In the genomic region with DNA sequence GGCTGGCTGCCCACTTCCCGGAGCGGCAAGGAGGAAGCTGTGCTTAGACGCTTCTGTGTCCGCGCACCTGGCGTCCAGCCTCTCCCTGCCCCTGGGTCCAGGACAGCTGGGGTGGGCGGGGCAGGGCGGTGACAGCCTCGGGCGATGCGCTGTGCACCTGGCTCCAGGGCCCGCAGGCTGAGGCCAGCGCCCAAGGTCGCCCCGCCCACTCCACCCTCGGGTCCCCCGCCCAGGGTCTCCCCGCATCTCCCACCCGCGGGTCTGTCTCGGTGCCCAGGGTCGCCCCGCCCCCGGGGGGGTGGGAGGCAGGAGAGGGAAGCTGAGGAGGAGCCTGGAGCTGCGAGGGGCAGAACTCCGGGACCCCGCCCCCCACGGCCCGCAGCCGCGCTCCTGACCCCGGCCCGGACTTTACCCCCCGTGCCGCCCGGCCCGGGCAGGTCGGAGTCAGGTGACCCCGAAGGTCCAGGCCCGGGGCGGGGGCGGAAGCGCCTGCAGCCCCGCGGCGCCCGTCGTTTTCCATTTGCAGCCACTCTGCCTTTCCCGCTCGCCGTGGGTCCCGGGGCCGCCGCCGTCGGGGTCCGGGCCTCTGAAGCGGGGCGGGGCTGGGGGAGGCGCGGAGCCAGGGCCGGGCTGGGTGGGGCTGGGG, we compare ENCODE assay signal across 8 cellular contexts. TPM values are rescaled to one million over a fixed set of nuclear protein-coding genes. Genes with fewer than 3 reads are reported as not detected.
DNase-seq lines count a peak whose midpoint lies in the region; ATAC-seq, FAIRE-seq and TF ChIP-seq lines count a peak whose summit lies in the region.

A gene with protein sequence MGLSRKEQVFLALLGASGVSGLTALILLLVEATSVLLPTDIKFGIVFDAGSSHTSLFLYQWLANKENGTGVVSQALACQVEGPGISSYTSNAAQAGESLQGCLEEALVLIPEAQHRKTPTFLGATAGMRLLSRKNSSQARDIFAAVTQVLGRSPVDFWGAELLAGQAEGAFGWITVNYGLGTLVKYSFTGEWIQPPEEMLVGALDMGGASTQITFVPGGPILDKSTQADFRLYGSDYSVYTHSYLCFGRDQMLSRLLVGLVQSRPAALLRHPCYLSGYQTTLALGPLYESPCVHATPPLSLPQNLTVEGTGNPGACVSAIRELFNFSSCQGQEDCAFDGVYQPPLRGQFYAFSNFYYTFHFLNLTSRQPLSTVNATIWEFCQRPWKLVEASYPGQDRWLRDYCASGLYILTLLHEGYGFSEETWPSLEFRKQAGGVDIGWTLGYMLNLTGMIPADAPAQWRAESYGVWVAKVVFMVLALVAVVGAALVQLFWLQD (minus strand): TSS at position 69 of the 646 bp plus-strand sequence. CDS start 3,072 bp downstream, outside the sequence.

- no peak for DNase-seq in activated CD4-positive, alpha-beta memory T cell treated with anti-CD3 and anti-CD28 coated beads for 36 hours
- DNase-seq in activated CD4-positive, alpha-beta memory T cell treated with anti-CD3 and anti-CD28 coated beads, Interleukin-2, amount 10 ng/mL, durations not matched to agents 7 days and 5 days: no peak
- DNase-seq in OCI-LY7 (ENCODE audit: low spot score) (no peak), endothelial cell of umbilical vein (ENCODE audit: low read depth, low spot score) (no peak), frontal cortex (ENCODE audit: low spot score in 2 of 2) (no peak)
- DNase-seq in natural killer cell treated with Interleukin-12 subunit alpha and Interleukin-12 subunit beta and Interleukin-15 and Interleukin-18, amount 100 ng/mL, for 72 hours (ENCODE audit: low spot score): no peak

- H3K27ac Mint-ChIP-seq in activated CD4-positive, alpha-beta memory T cell treated with anti-CD3 and anti-CD28 coated beads for 36 hours: no peak within 1 kb of the TSS
- H3K27ac Mint-ChIP-seq in activated CD4-positive, alpha-beta memory T cell treated with anti-CD3 and anti-CD28 coated beads, Interleukin-2, amount 10 ng/mL, durations not matched to agents 7 days and 5 days: no peak within 1 kb of the TSS
- no peak within 1 kb of the TSS for H3K27ac Mint-ChIP-seq in natural killer cell treated with Interleukin-12 subunit alpha and Interleukin-12 subunit beta and Interleukin-15 and Interleukin-18, amount 100 ng/mL, for 72 hours

- intact Hi-C loops in activated CD4-positive, alpha-beta memory T cell treated with anti-CD3 and anti-CD28 coated beads for 36 hours (cut with micrococcal nuclease): no loop called here
- intact Hi-C loops in OCI-LY7 (cut with micrococcal nuclease; ENCODE audit: unreplicated experiment) (no loop called here), endothelial cell of umbilical vein (cut with micrococcal nuclease) (no loop called here)

- ATAC-seq in natural killer cell treated with Interleukin-12 subunit alpha and Interleukin-12 subunit beta and Interleukin-15 and Interleukin-18, amount 100 ng/mL, for 72 hours: peak in 1 of 2 donors; percentile 55
- no peak for ATAC-seq in GM18909 (IDR thresholded peaks at IDR 0.05; ENCODE audit: poor library complexity, unreplicated experiment)
- ATAC-seq in gastroesophageal sphincter: no peak

- H3K9me3 Mint-ChIP-seq in activated CD4-positive, alpha-beta memory T cell treated with anti-CD3 and anti-CD28 coated beads for 36 hours: no peaks in the 10 kb centered on the region
- no peaks in the 10 kb centered on the region for H3K9me3 Mint-ChIP-seq in activated CD4-positive, alpha-beta memory T cell treated with anti-CD3 and anti-CD28 coated beads, Interleukin-2, amount 10 ng/mL, durations not matched to agents 7 days and 5 days
- H3K9me3 Mint-ChIP-seq in natural killer cell treated with Interleukin-12 subunit alpha and Interleukin-12 subunit beta and Interleukin-15 and Interleukin-18, amount 100 ng/mL, for 72 hours: no peaks in the 10 kb centered on the region

- H3K4me1 ChIP-seq in OCI-LY7 (ENCODE audit: insufficient read depth, low read length, poor library complexity, severe bottlenecking): no peaks in the 10 kb centered on the region
- no peaks in the 10 kb centered on the region for H3K4me1 ChIP-seq in endothelial cell of umbilical vein (ENCODE audit: control insufficient read depth, extremely low read depth, insufficient read depth, low read length)
- peaks cover 0 to 23% (median 7%) of the 10 kb centered on the region in 3 donors for H3K4me1 ChIP-seq in gastroesophageal sphincter

- H3K4me3 ChIP-seq in OCI-LY7 (ENCODE audit: low read depth, low read length, poor library complexity, severe bottlenecking) (no peak within 1 kb of the TSS), endothelial cell of umbilical vein (replicated peaks in 1 of 3; ENCODE audit: insufficient read depth in 1 of 3, low read depth in 1 of 3, low read length in 3 of 3) (peak within 1 kb of the TSS in 1 of 3 experiments; percentile 37), gastroesophageal sphincter (peak within 1 kb of the TSS in 1 of 2 donors; percentile 46)

- H3K4me2 ChIP-seq in OCI-LY7 (ENCODE audit: low read length): peak within 1 kb of the TSS; percentile 28; the same call in 1 of the 2 replicates
- peak within 1 kb of the TSS; percentile 38 for H3K4me2 ChIP-seq in endothelial cell of umbilical vein (ENCODE audit: insufficient read depth, low read length)

- H4K20me1 ChIP-seq in OCI-LY7 (ENCODE audit: insufficient read depth, low read length) (no peaks in the 10 kb centered on the region; the same call in 1 of the 2 replicates), endothelial cell of umbilical vein (replicated peaks; ENCODE audit: control insufficient read depth, extremely low read depth, insufficient read depth, low read length) (no peaks in the 10 kb centered on the region)

- FAIRE-seq in endothelial cell of umbilical vein (lab: Jason Lieb, UNC): no peak
- no peak for FAIRE-seq in frontal cortex (lab: Jason Lieb, UNC)

- dilution Hi-C loops in endothelial cell of umbilical vein (cut with MboI; ENCODE audit: extremely low pct_ligation_motif_present, low sequenced_read_pairs): no loop called here

- BruUV-seq in OCI-LY7 (replicated peaks; lab: Mats Ljungman, UMichigan): no TSS peak
- no TSS peak for BruUV-seq in endothelial cell of umbilical vein (replicated peaks; lab: Mats Ljungman, UMichigan)

- peaks cover 1% of the 10 kb centered on the region for H3K36me3 Mint-ChIP-seq in activated CD4-positive, alpha-beta memory T cell treated with anti-CD3 and anti-CD28 coated beads for 36 hours
- no peaks in the 10 kb centered on the region for H3K36me3 Mint-ChIP-seq in activated CD4-positive, alpha-beta memory T cell treated with anti-CD3 and anti-CD28 coated beads, Interleukin-2, amount 10 ng/mL, durations not matched to agents 7 days and 5 days (ENCODE audit: low read depth)
- no peaks in the 10 kb centered on the region for H3K36me3 Mint-ChIP-seq in natural killer cell treated with Interleukin-12 subunit alpha and Interleukin-12 subunit beta and Interleukin-15 and Interleukin-18, amount 100 ng/mL, for 72 hours

- H3K27me3 ChIP-seq in endothelial cell of umbilical vein (ENCODE audit: control insufficient read depth in 2 of 2, insufficient read depth in 2 of 2, low read length in 2 of 2) (no peaks in the 10 kb centered on the region), gastroesophageal sphincter (peaks cover 80% of the 10 kb centered on the region)

- no peak within 1 kb of the TSS for H2AFZ ChIP-seq in OCI-LY7 (ENCODE audit: low read length)
- H2AFZ ChIP-seq in endothelial cell of umbilical vein (ENCODE audit: low read depth, low read length): peak within 1 kb of the TSS; percentile 45

- WGBS in gastroesophageal sphincter (ENCODE audit: low coverage in 1 of 2), 2 donors: no CpG with 5 or more reads among the region's 62 CpGs

- CTCF ChIA-PET in activated CD4-positive, alpha-beta memory T cell treated with anti-CD3 and anti-CD28 coated beads for 36 hours (lab: Charles Lee): interaction anchor here (3.1 kb wide), 1 partner anchor 19 kb away, joined by 15 read pairs; a partner anchor contains a TSS
- CTCF ChIA-PET in activated CD4-positive, alpha-beta memory T cell treated with anti-CD3 and anti-CD28 coated beads, Interleukin-2, amount 10 ng/mL, durations not matched to agents 7 days and 5 days (lab: Charles Lee): interaction anchor here (1.1 kb wide), 1 partner anchor 155 kb away, joined by 3 read pairs; no protein-coding TSS in a partner anchor
- CTCF ChIA-PET in OCI-LY7 (lab: Charles Lee; ENCODE audit: unreplicated experiment) (no interaction called here), endothelial cell of umbilical vein (lab: Charles Lee) (interaction anchor here (1.1 to 3.8 kb wide), 4 partner anchors 10 to 155 kb away, joined by 3 to 31 read pairs (median 18); a partner anchor contains a TSS)

- TF ChIP-seq POLR2A in endothelial cell of umbilical vein (IDR thresholded peaks at IDR 0.05; ENCODE audit: low read depth, low read length) (no peak), gastroesophageal sphincter (IDR thresholded peaks at IDR 0.05) (no peak)

- H3K27ac ChIP-seq in OCI-LY7 (ENCODE audit: low read depth, low read length, poor library complexity, severe bottlenecking): no peak within 1 kb of the TSS
- H3K27ac ChIP-seq in endothelial cell of umbilical vein (ENCODE audit: insufficient read depth, low read depth, low read length): no peak within 1 kb of the TSS
- no peak within 1 kb of the TSS for H3K27ac ChIP-seq in gastroesophageal sphincter

- TF ChIP-seq EP300 in gastroesophageal sphincter (IDR thresholded peaks at IDR 0.05): no peak

- no peak within 1 kb of the TSS for H3K9ac ChIP-seq in endothelial cell of umbilical vein (replicated peaks; ENCODE audit: extremely low read depth, insufficient read depth, low read length)

- no peaks in the 10 kb centered on the region for H3K36me3 ChIP-seq in OCI-LY7 (ENCODE audit: insufficient read depth, low read length)
- H3K36me3 ChIP-seq in endothelial cell of umbilical vein (ENCODE audit: control insufficient read depth in 2 of 2, extremely low read depth in 1 of 2, insufficient read depth in 2 of 2, low read length in 2 of 2): no peaks in the 10 kb centered on the region
- no peaks in the 10 kb centered on the region for H3K36me3 ChIP-seq in gastroesophageal sphincter

- H3K9me3 ChIP-seq in OCI-LY7 (ENCODE audit: low read length) (no peaks in the 10 kb centered on the region), endothelial cell of umbilical vein (replicated peaks; ENCODE audit: control insufficient read depth, insufficient read depth, low read length) (no peaks in the 10 kb centered on the region), gastroesophageal sphincter (no peaks in the 10 kb centered on the region)

- H3K27me3 Mint-ChIP-seq in activated CD4-positive, alpha-beta memory T cell treated with anti-CD3 and anti-CD28 coated beads for 36 hours: peaks cover 11% of the 10 kb centered on the region
- peaks cover 14% of the 10 kb centered on the region for H3K27me3 Mint-ChIP-seq in activated CD4-positive, alpha-beta memory T cell treated with anti-CD3 and anti-CD28 coated beads, Interleukin-2, amount 10 ng/mL, durations not matched to agents 7 days and 5 days
- peaks cover 10 to 15% of the 10 kb centered on the region in 2 donors for H3K27me3 Mint-ChIP-seq in natural killer cell treated with Interleukin-12 subunit alpha and Interleukin-12 subunit beta and Interleukin-15 and Interleukin-18, amount 100 ng/mL, for 72 hours

- POLR2A ChIA-PET in activated CD4-positive, alpha-beta memory T cell treated with anti-CD3 and anti-CD28 coated beads for 36 hours (lab: Charles Lee): no interaction called here
- POLR2A ChIA-PET in activated CD4-positive, alpha-beta memory T cell treated with anti-CD3 and anti-CD28 coated beads, Interleukin-2, amount 10 ng/mL, durations not matched to agents 7 days and 5 days (lab: Charles Lee): interaction anchor here (2.1 kb wide), 1 partner anchor 18 kb away, joined by 8 read pairs; a partner anchor contains a TSS
- POLR2A ChIA-PET in OCI-LY7 (lab: Charles Lee): no interaction called here
- POLR2A ChIA-PET in endothelial cell of umbilical vein (lab: Charles Lee): no interaction called here

- no peaks in the 10 kb centered on the region for H3K79me2 ChIP-seq in OCI-LY7 (ENCODE audit: insufficient read depth, low read depth, low read length)
- H3K79me2 ChIP-seq in endothelial cell of umbilical vein (ENCODE audit: control insufficient read depth, insufficient read depth, low read length): no peaks in the 10 kb centered on the region

- H3K4me1 Mint-ChIP-seq in activated CD4-positive, alpha-beta memory T cell treated with anti-CD3 and anti-CD28 coated beads for 36 hours (ENCODE audit: low read depth): peaks cover 10% of the 10 kb centered on the region
- H3K4me1 Mint-ChIP-seq in activated CD4-positive, alpha-beta memory T cell treated with anti-CD3 and anti-CD28 coated beads, Interleukin-2, amount 10 ng/mL, durations not matched to agents 7 days and 5 days: peaks cover 11% of the 10 kb centered on the region
- peaks cover 12 to 13% of the 10 kb centered on the region in 2 donors for H3K4me1 Mint-ChIP-seq in natural killer cell treated with Interleukin-12 subunit alpha and Interleukin-12 subunit beta and Interleukin-15 and Interleukin-18, amount 100 ng/mL, for 72 hours (ENCODE audit: low read depth in 2 of 2)

- no peak for TF ChIP-seq CTCF in OCI-LY7 (conservative IDR thresholded peaks at IDR 0.05; ENCODE audit: low read length)
- no peak for TF ChIP-seq CTCF in endothelial cell of umbilical vein (IDR thresholded peaks at IDR 0.05; ENCODE audit: extremely low read depth in 1 of 2, insufficient read depth in 1 of 2, low read depth in 1 of 2, low read length in 2 of 2)
- no peak for TF ChIP-seq CTCF in gastroesophageal sphincter (IDR thresholded peaks at IDR 0.05)

- peak within 1 kb of the TSS; percentile 47 for H3K4me3 Mint-ChIP-seq in activated CD4-positive, alpha-beta memory T cell treated with anti-CD3 and anti-CD28 coated beads for 36 hours
- H3K4me3 Mint-ChIP-seq in activated CD4-positive, alpha-beta memory T cell treated with anti-CD3 and anti-CD28 coated beads, Interleukin-2, amount 10 ng/mL, durations not matched to agents 7 days and 5 days: no peak within 1 kb of the TSS
- H3K4me3 Mint-ChIP-seq in natural killer cell treated with Interleukin-12 subunit alpha and Interleukin-12 subunit beta and Interleukin-15 and Interleukin-18, amount 100 ng/mL, for 72 hours: peak within 1 kb of the TSS; percentile 74

- no peaks in the 10 kb centered on the region for H3K9me1 ChIP-seq in endothelial cell of umbilical vein (replicated peaks; ENCODE audit: control insufficient read depth, extremely low read depth, insufficient read depth, low read length)

- H3K9me2 ChIP-seq in OCI-LY7 (ENCODE audit: insufficient read depth, low read length): no peaks in the 10 kb centered on the region

RNA-seq across cellular contexts. Expression of the gene that starts here (rescaled TPM):
- total RNA-seq in activated CD4-positive, alpha-beta memory T cell treated with anti-CD3 and anti-CD28 coated beads for 36 hours: not detected
- total RNA-seq in activated CD4-positive, alpha-beta memory T cell treated with anti-CD3 and anti-CD28 coated beads, Interleukin-2, amount 10 ng/mL, durations not matched to agents 7 days and 5 days: not detected
- not detected in 2 replicates for total RNA-seq in OCI-LY7 (2014; rRNA removed; shearing (Covaris generic))
- total RNA-seq in OCI-LY7 (2022) (not detected in 2 replicates), endothelial cell of umbilical vein (0.42 and 0.51 TPM in 2 replicates), frontal cortex (not detected), gastroesophageal sphincter (under 1 TPM in 1 of 4 donors, not detected in 3; 0.57 TPM)
- polyA plus RNA-seq in endothelial cell of umbilical vein: 0.44 and 0.45 TPM in 2 replicates
- 0.14 and 0.21 TPM in 2 replicates for polyA plus RNA-seq in endothelial cell of umbilical vein (2011; cell fraction: cytosol; rRNA removed)
- polyA plus RNA-seq in endothelial cell of umbilical vein (2011; cell fraction: nucleus; rRNA removed): 2.5 and 3.6 TPM in 2 replicates
- polyA plus RNA-seq in endothelial cell of umbilical vein (2012): 0.12 and 0.14 TPM in 2 replicates
- not detected in 2 replicates for polyA minus RNA-seq in endothelial cell of umbilical vein
- not detected for polyA minus RNA-seq in endothelial cell of umbilical vein (2011; cell fraction: cytosol; rRNA and poly(A)+ RNA removed)
- 0.24 TPM in 1 of 2 replicates, not detected in the other for polyA minus RNA-seq in endothelial cell of umbilical vein (2011; cell fraction: nucleus; rRNA and poly(A)+ RNA removed)
- total RNA-seq in natural killer cell treated with Interleukin-12 subunit alpha and Interleukin-12 subunit beta and Interleukin-15 and Interleukin-18, amount 100 ng/mL, for 72 hours: not detected
